ENCODE assay signal across 1 cellular context in the genomic region with DNA sequence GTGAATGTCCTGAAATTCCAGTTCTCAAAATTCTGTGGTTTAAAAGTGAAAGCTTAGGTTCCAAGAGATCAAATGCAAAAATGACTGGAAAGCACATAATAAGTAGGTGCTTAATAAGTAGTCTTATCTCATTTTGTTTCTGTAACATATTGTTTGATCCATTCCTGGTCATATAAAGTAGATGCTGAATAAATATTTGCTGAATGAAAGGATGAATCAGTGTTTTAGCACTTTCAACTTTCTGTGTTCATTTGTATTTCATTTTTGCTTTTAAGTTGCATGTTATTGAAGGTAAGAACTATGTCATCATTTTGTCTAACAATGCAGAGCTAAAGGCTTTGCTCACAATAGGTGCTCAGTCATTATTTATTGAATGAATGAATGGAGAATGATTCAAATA.
TF ChIP-seq lines count a peak whose summit lies in the region.

No MANE protein-coding gene starts in this region.

TF ChIP-seq in WTC11, 78 proteins besides CTCF, POLR2A, EP300 and RAD21 (continued from another document):
- TF ChIP-seq, protein P1, sequence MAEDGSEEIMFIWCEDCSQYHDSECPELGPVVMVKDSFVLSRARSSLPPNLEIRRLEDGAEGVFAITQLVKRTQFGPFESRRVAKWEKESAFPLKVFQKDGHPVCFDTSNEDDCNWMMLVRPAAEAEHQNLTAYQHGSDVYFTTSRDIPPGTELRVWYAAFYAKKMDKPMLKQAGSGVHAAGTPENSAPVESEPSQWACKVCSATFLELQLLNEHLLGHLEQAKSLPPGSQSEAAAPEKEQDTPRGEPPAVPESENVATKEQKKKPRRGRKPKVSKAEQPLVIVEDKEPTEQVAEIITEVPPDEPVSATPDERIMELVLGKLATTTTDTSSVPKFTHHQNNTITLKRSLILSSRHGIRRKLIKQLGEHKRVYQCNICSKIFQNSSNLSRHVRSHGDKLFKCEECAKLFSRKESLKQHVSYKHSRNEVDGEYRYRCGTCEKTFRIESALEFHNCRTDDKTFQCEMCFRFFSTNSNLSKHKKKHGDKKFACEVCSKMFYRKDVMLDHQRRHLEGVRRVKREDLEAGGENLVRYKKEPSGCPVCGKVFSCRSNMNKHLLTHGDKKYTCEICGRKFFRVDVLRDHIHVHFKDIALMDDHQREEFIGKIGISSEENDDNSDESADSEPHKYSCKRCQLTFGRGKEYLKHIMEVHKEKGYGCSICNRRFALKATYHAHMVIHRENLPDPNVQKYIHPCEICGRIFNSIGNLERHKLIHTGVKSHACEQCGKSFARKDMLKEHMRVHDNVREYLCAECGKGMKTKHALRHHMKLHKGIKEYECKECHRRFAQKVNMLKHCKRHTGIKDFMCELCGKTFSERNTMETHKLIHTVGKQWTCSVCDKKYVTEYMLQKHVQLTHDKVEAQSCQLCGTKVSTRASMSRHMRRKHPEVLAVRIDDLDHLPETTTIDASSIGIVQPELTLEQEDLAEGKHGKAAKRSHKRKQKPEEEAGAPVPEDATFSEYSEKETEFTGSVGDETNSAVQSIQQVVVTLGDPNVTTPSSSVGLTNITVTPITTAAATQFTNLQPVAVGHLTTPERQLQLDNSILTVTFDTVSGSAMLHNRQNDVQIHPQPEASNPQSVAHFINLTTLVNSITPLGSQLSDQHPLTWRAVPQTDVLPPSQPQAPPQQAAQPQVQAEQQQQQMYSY (CRISPR knock-in tag; IDR thresholded peaks at IDR 0.05): no peak
- no peak for TF ChIP-seq SMAD4 (CRISPR knock-in tag; IDR thresholded peaks at IDR 0.05)
- no peak for TF ChIP-seq ZNF263 (CRISPR knock-in tag; IDR thresholded peaks at IDR 0.05; ENCODE audit: low read depth)
- TF ChIP-seq, protein P2, sequence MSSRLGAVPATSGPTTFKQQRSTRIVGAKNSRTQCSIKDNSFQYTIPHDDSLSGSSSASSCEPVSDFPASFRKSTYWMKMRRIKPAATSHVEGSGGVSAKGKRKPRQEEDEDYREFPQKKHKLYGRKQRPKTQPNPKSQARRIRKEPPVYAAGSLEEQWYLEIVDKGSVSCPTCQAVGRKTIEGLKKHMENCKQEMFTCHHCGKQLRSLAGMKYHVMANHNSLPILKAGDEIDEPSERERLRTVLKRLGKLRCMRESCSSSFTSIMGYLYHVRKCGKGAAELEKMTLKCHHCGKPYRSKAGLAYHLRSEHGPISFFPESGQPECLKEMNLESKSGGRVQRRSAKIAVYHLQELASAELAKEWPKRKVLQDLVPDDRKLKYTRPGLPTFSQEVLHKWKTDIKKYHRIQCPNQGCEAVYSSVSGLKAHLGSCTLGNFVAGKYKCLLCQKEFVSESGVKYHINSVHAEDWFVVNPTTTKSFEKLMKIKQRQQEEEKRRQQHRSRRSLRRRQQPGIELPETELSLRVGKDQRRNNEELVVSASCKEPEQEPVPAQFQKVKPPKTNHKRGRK (CRISPR knock-in tag; IDR thresholded peaks at IDR 0.05; ENCODE audit: borderline replicate concordance): no peak
- TF ChIP-seq ZBTB21 (CRISPR knock-in tag; IDR thresholded peaks at IDR 0.05; ENCODE audit: borderline replicate concordance): no peak
